Comparison of ENCODE assay signal across 19 cellular contexts in the genomic region with DNA sequence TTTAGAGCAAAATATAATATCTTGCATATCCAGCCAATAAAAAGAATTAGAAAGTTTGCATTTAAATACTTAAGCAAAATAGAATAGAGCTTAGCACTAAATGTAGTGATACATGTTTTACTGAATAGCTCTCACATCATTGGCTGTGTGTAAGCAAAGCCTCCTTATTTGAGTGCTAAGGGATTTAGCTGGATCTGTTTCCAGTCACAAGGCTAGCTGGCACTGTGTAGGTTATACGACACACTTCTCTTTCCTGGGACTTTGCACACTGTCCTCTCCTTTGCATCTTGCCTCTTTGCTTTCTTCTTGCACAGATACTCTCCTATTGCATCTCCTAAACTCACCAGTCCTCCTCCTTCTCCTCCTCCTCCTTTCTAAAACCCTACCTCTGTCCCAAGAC.
"Had no signal": no experiment of that assay in that cellular context is flagged by ENCODE, and none has a peak within 500 bp of the region (broad histone marks: within the 10 kb centered on the region; RNA-seq: fewer than 3 reads in every experiment).

No MANE protein-coding gene starts in this region.

- ATAC-seq: HepG2, Panc1, PC-3 had no signal

- DNase-seq: IMR-90; Karpas-422; KG1; MG63; NCI-H1417 treated with DMSO at 0.1 percent for 48 hours; NCI-H146; NCI-H1694 treated with DMSO at 0.1 percent for 48 hours; NCI-H2029; NCI-H2081 treated with DMSO at 0.1 percent for 48 hours; NCI-H2227 treated with DMSO at 0.1 percent for 48 hours; NCI-H524; NCI-H526 treated with DMSO at 0.1 percent for 48 hours; NCI-H748 treated with DMSO at 0.1 percent for 48 hours; NK-92 treated with Interleukin-12 subunit alpha and Interleukin-12 subunit beta, amount 100 ng/mL, for 24 hours; PC-3; SHP77; SK-N-SH had no signal

- H3K4me3 ChIP-seq: MG63 had no signal
